In genomic region chr16:57482845-57483545, GRCh38 we compare ENCODE assay signal across 1 cellular context.
TF ChIP-seq lines count a peak whose summit lies in the region.

No MANE protein-coding gene starts in this region.

TF ChIP-seq in HepG2, 621 proteins besides CTCF, POLR2A, EP300 and RAD21 (continued from another document and continues in another):
- TF ChIP-seq, protein P1, sequence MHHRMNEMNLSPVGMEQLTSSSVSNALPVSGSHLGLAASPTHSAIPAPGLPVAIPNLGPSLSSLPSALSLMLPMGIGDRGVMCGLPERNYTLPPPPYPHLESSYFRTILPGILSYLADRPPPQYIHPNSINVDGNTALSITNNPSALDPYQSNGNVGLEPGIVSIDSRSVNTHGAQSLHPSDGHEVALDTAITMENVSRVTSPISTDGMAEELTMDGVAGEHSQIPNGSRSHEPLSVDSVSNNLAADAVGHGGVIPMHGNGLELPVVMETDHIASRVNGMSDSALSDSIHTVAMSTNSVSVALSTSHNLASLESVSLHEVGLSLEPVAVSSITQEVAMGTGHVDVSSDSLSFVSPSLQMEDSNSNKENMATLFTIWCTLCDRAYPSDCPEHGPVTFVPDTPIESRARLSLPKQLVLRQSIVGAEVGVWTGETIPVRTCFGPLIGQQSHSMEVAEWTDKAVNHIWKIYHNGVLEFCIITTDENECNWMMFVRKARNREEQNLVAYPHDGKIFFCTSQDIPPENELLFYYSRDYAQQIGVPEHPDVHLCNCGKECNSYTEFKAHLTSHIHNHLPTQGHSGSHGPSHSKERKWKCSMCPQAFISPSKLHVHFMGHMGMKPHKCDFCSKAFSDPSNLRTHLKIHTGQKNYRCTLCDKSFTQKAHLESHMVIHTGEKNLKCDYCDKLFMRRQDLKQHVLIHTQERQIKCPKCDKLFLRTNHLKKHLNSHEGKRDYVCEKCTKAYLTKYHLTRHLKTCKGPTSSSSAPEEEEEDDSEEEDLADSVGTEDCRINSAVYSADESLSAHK (CRISPR knock-in tag; IDR thresholded peaks at IDR 0.05; ENCODE audit: borderline replicate concordance): no peak
- TF ChIP-seq POLR2G (IDR thresholded peaks at IDR 0.05; ENCODE audit: low read depth, low read length): peak; percentile 52; the same call in 1 of the 2 replicates
- TF ChIP-seq KLF9 (CRISPR knock-in tag; IDR thresholded peaks at IDR 0.05; ENCODE audit: low read depth): no peak
- no peak; the same call in 1 of the 2 replicates for TF ChIP-seq GFI1 (CRISPR knock-in tag; IDR thresholded peaks at IDR 0.05; ENCODE audit: borderline replicate concordance)
- TF ChIP-seq ZNF577 (CRISPR knock-in tag; IDR thresholded peaks at IDR 0.05; ENCODE audit: borderline replicate concordance, low read depth): no peak
- TF ChIP-seq MXI1 (IDR thresholded peaks at IDR 0.05; ENCODE audit: borderline replicate concordance, low read depth, low read length): peak; percentile 42; the same call in 1 of the 3 replicates
- TF ChIP-seq, protein P2, sequence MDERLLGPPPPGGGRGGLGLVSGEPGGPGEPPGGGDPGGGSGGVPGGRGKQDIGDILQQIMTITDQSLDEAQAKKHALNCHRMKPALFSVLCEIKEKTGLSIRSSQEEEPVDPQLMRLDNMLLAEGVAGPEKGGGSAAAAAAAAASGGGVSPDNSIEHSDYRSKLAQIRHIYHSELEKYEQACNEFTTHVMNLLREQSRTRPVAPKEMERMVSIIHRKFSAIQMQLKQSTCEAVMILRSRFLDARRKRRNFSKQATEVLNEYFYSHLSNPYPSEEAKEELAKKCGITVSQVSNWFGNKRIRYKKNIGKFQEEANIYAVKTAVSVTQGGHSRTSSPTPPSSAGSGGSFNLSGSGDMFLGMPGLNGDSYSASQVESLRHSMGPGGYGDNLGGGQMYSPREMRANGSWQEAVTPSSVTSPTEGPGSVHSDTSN (CRISPR knock-in tag; IDR thresholded peaks at IDR 0.05): peak; percentile 59
- TF ChIP-seq ARID5B (CRISPR knock-in tag; IDR thresholded peaks at IDR 0.05): peak; percentile 77
- 0 out of 2 replicates have a peak, but pooled peaks have one; percentile 34 for TF ChIP-seq WIZ (CRISPR knock-in tag; IDR thresholded peaks at IDR 0.05)
- no peak for TF ChIP-seq SRSF1 (optimal IDR thresholded peaks at IDR 0.05; ENCODE audit: low read depth, low read length)
- TF ChIP-seq, protein P3, sequence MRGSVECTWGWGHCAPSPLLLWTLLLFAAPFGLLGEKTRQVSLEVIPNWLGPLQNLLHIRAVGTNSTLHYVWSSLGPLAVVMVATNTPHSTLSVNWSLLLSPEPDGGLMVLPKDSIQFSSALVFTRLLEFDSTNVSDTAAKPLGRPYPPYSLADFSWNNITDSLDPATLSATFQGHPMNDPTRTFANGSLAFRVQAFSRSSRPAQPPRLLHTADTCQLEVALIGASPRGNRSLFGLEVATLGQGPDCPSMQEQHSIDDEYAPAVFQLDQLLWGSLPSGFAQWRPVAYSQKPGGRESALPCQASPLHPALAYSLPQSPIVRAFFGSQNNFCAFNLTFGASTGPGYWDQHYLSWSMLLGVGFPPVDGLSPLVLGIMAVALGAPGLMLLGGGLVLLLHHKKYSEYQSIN (CRISPR knock-in tag; IDR thresholded peaks at IDR 0.05; ENCODE audit: borderline replicate concordance): no peak
- TF ChIP-seq SMYD3 (CRISPR knock-in tag; IDR thresholded peaks at IDR 0.05): no peak
- peak; percentile 95 for TF ChIP-seq ZNF687 (CRISPR knock-in tag; IDR thresholded peaks at IDR 0.05)
- TF ChIP-seq, protein P4, sequence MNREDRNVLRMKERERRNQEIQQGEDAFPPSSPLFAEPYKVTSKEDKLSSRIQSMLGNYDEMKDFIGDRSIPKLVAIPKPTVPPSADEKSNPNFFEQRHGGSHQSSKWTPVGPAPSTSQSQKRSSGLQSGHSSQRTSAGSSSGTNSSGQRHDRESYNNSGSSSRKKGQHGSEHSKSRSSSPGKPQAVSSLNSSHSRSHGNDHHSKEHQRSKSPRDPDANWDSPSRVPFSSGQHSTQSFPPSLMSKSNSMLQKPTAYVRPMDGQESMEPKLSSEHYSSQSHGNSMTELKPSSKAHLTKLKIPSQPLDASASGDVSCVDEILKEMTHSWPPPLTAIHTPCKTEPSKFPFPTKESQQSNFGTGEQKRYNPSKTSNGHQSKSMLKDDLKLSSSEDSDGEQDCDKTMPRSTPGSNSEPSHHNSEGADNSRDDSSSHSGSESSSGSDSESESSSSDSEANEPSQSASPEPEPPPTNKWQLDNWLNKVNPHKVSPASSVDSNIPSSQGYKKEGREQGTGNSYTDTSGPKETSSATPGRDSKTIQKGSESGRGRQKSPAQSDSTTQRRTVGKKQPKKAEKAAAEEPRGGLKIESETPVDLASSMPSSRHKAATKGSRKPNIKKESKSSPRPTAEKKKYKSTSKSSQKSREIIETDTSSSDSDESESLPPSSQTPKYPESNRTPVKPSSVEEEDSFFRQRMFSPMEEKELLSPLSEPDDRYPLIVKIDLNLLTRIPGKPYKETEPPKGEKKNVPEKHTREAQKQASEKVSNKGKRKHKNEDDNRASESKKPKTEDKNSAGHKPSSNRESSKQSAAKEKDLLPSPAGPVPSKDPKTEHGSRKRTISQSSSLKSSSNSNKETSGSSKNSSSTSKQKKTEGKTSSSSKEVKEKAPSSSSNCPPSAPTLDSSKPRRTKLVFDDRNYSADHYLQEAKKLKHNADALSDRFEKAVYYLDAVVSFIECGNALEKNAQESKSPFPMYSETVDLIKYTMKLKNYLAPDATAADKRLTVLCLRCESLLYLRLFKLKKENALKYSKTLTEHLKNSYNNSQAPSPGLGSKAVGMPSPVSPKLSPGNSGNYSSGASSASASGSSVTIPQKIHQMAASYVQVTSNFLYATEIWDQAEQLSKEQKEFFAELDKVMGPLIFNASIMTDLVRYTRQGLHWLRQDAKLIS (CRISPR knock-in tag; IDR thresholded peaks at IDR 0.05): no peak
- peak; percentile 48; the same call in 1 of the 2 replicates for TF ChIP-seq GABPB1 (CRISPR knock-in tag; IDR thresholded peaks at IDR 0.05)
- peak; percentile 88 for TF ChIP-seq ZNF605 (CRISPR knock-in tag; IDR thresholded peaks at IDR 0.05)
- no peak for TF ChIP-seq MIER2 (CRISPR knock-in tag; IDR thresholded peaks at IDR 0.05)
- TF ChIP-seq RERE (CRISPR knock-in tag; IDR thresholded peaks at IDR 0.05; ENCODE audit: low read depth): peak; percentile 65; the same call in 1 of the 2 replicates
- TF ChIP-seq ZNF282 (IDR thresholded peaks at IDR 0.05; ENCODE audit: partially characterized antibody): no peak
- TF ChIP-seq ZNF580 (CRISPR knock-in tag; IDR thresholded peaks at IDR 0.05; ENCODE audit: borderline replicate concordance, low read depth): peak; percentile 21; the same call in 1 of the 2 replicates
